ENCODE assay signal across 22 cellular contexts in the genomic region with DNA sequence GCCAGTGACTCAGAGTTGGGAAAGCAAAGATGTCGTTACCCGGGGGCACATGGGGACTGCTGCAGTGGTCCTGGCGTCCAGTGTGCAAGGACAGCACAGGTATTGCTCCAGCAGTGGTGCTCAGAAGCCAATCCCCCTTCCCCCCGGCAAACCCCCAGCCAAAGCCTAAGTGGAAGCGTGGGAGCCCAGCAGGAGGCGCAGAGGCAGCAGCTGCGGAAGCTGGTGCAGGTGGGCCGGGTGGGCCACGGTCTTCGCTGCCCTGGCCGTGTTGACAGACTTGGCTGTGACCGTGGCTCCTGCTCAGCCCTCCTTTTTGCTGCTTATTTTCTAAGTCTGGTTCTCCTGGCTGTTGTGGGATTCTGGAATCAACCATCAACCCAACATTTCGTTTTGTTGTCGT.
"Had no signal": no experiment of that assay in that cellular context is flagged by ENCODE, and none has a peak within 500 bp of the region (broad histone marks: within the 10 kb centered on the region; RNA-seq: fewer than 3 reads in every experiment).

No MANE protein-coding gene starts in this region.

- H3K4me1 ChIP-seq: left lung, parathyroid adenoma, prostate gland, right atrium auricular region, sigmoid colon, tibial nerve, upper lobe of left lung had no signal

- H3K4me3 Mint-ChIP-seq: mesothelial cell of epicardium; naive thymus-derived CD4-positive, alpha-beta T cell; nephron; stimulated activated memory B cell treated with anti-CD40 and anti-IgM and Interleukin-4, amounts not matched to agents 10 μg/mL and 1 μg/mL and 100 μg/mL, for 72 hours had no signal

- H3K27me3 ChIP-seq: left lung, neutrophil, right atrium auricular region, sigmoid colon, tibial nerve, upper lobe of left lung had no signal

- H3K36me3 Mint-ChIP-seq: mesothelial cell of epicardium; naive thymus-derived CD4-positive, alpha-beta T cell; stimulated activated memory B cell treated with anti-CD40 and anti-IgM and Interleukin-4, amounts not matched to agents 10 μg/mL and 1 μg/mL and 100 μg/mL, for 72 hours had no signal

- H3K4me1 Mint-ChIP-seq: mesothelial cell of epicardium; naive thymus-derived CD4-positive, alpha-beta T cell; stimulated activated memory B cell treated with anti-CD40 and anti-IgM and Interleukin-4, amounts not matched to agents 10 μg/mL and 1 μg/mL and 100 μg/mL, for 72 hours had no signal

- ATAC-seq: left cardiac atrium; left lung; mucosa of descending colon; naive thymus-derived CD4-positive, alpha-beta T cell; stimulated activated memory B cell treated with anti-CD40 and anti-IgM and Interleukin-4, amounts not matched to agents 10 μg/mL and 1 μg/mL and 100 μg/mL, for 72 hours; stimulated activated naive CD8-positive, alpha-beta T cell treated with anti-CD3 and anti-CD28 coated beads, Interleukin-15, Interleukin-2, amounts not matched to agents 100 U/mL and 50 U/mL, for 24 hours had no signal

- H2AFZ ChIP-seq: parathyroid adenoma had no signal

- H3K4me3 ChIP-seq: left lung, mucosa of descending colon, prostate gland, right atrium auricular region, sigmoid colon, thoracic aorta, tibial nerve, upper lobe of left lung had no signal

- H3K9me3 ChIP-seq: mucosa of descending colon, neutrophil, prostate gland, sigmoid colon, thoracic aorta, upper lobe of left lung had no signal

- H3K27ac ChIP-seq: left lung, neutrophil, parathyroid adenoma, prostate gland, right atrium auricular region, sigmoid colon, thoracic aorta, tibial nerve, upper lobe of left lung had no signal

- H3K27ac Mint-ChIP-seq: mesothelial cell of epicardium; naive thymus-derived CD4-positive, alpha-beta T cell; nephron; stimulated activated memory B cell treated with anti-CD40 and anti-IgM and Interleukin-4, amounts not matched to agents 10 μg/mL and 1 μg/mL and 100 μg/mL, for 72 hours had no signal

- H3K27me3 Mint-ChIP-seq: naive thymus-derived CD4-positive, alpha-beta T cell; stimulated activated memory B cell treated with anti-CD40 and anti-IgM and Interleukin-4, amounts not matched to agents 10 μg/mL and 1 μg/mL and 100 μg/mL, for 72 hours had no signal

- DNase-seq: cerebellar nuclear complex; cortex of kidney; hypothalamus; left cardiac atrium; mesenchymal stem cell; mucosa of descending colon; naive thymus-derived CD4-positive, alpha-beta T cell; sigmoid colon; stimulated activated CD4-positive, alpha-beta T cell treated with anti-CD3 and anti-CD28 coated beads, Interleukin-4, amount 100 ng/mL, for 4 hours; stimulated activated naive CD8-positive, alpha-beta T cell treated with anti-CD3 and anti-CD28 coated beads, Interleukin-15, Interleukin-2, amounts not matched to agents 100 U/mL and 50 U/mL, for 24 hours; substantia nigra had no signal

- H3K79me2 ChIP-seq: parathyroid adenoma had no signal

- H3K36me3 ChIP-seq: left lung, neutrophil, prostate gland, right atrium auricular region, sigmoid colon, thoracic aorta, tibial nerve, upper lobe of left lung had no signal
